Comparison of ENCODE assay signal across 20 cellular contexts in genomic region chr11:14022821-14023220, GRCh38.
"Had no signal": no experiment of that assay in that cellular context is flagged by ENCODE, and none has a peak within 500 bp of the region (broad histone marks: within the 10 kb centered on the region; RNA-seq: fewer than 3 reads in every experiment).

No MANE protein-coding gene starts in this region.

- H3K36me3 ChIP-seq: esophagus squamous epithelium, gastroesophageal sphincter, right atrium auricular region, suprapubic skin, thyroid gland had no signal

- H3K27me3 ChIP-seq: esophagus squamous epithelium, gastroesophageal sphincter, right atrium auricular region, thyroid gland had no signal

- H3K9me3 ChIP-seq: esophagus squamous epithelium, gastroesophageal sphincter, right atrium auricular region, suprapubic skin, thyroid gland had no signal

- H3K27ac ChIP-seq: esophagus squamous epithelium, gastroesophageal sphincter, right atrium auricular region, suprapubic skin, thyroid gland had no signal

- H3K4me3 Mint-ChIP-seq: dendritic cell treated with granulocyte-macrophage colony-stimulating factor and Interleukin-4, amounts not matched to agents 40 ng/mL and 50 ng/mL, for 4 days; effector memory CD8-positive, alpha-beta T cell; naive B cell; nephron progenitor cell; type B pancreatic cell had no signal

- H3K4me3 ChIP-seq: esophagus squamous epithelium, gastroesophageal sphincter, lung, right atrium auricular region, smooth muscle cell, suprapubic skin, thyroid gland had no signal

- H3K9me3 Mint-ChIP-seq: dendritic cell treated with granulocyte-macrophage colony-stimulating factor and Interleukin-4, amounts not matched to agents 40 ng/mL and 50 ng/mL, for 4 days; effector memory CD8-positive, alpha-beta T cell; naive B cell; type B pancreatic cell had no signal

- H3K27me3 Mint-ChIP-seq: dendritic cell treated with granulocyte-macrophage colony-stimulating factor and Interleukin-4, amounts not matched to agents 40 ng/mL and 50 ng/mL, for 4 days had no signal

- H3K27ac Mint-ChIP-seq: dendritic cell treated with granulocyte-macrophage colony-stimulating factor and Interleukin-4, amounts not matched to agents 40 ng/mL and 50 ng/mL, for 4 days; effector memory CD8-positive, alpha-beta T cell; naive B cell; nephron progenitor cell; type B pancreatic cell had no signal

- H3K4me1 ChIP-seq: suprapubic skin, thyroid gland had no signal

- H3K4me1 Mint-ChIP-seq: naive B cell had no signal

- ATAC-seq: effector memory CD8-positive, alpha-beta T cell; gastroesophageal sphincter; left cardiac atrium; left ventricle myocardium superior had no signal

- H3K36me3 Mint-ChIP-seq: naive B cell, type B pancreatic cell had no signal

- DNase-seq: effector memory CD8-positive, alpha-beta T cell; esophagus squamous epithelium; glutamatergic neuron; kidney; left cardiac atrium; left ventricle myocardium superior; mesenchymal stem cell; naive B cell; nephron progenitor cell; posterior cingulate gyrus; stimulated activated CD4-positive, alpha-beta T cell treated with anti-CD3 and anti-CD28 coated beads, Interleukin-2, amount 100 ng/mL, for 48 hours; stimulated activated naive CD4-positive, alpha-beta T cell treated with Interleukin-2 at 50 U/mL for 16 hours; thyroid gland had no signal
